ENCODE assay signal across 22 cellular contexts in genomic region chr12:30507576-30507975, GRCh38.
A peak's percentile ranks its signal among the peaks of the same experiment; 100 is the strongest.
DNase-seq lines count a peak whose midpoint lies in the region; ATAC-seq and TF ChIP-seq lines count a peak whose summit lies in the region.
"Had no signal": no experiment of that assay in that cellular context is flagged by ENCODE, and none has a peak within 500 bp of the region (broad histone marks: within the 10 kb centered on the region; RNA-seq: fewer than 3 reads in every experiment).

No MANE protein-coding gene starts in this region.

- no peak overlapping the region for H3K4me2 ChIP-seq in trophoblast cell (ENCODE audit: low read length)
- H3K4me2 ChIP-seq: BLaER1 had no signal

- H3K27me3 ChIP-seq in liver (ENCODE audit: control insufficient read depth in 4 of 4, insufficient read depth in 4 of 4, low read length in 3 of 4) (no peaks in the 10 kb centered on the region), trophoblast cell (ENCODE audit: insufficient read depth, low read length) (no peaks in the 10 kb centered on the region)
- H3K27me3 ChIP-seq: BLaER1 had no signal

- H3K18ac ChIP-seq in trophoblast cell (ENCODE audit: low read length): no peak overlapping the region

- 30% methylated on average over 4 of the region's 4 CpGs for WGBS in liver
- WGBS in trophoblast cell (ENCODE audit: extremely low coverage, insufficient coverage, insufficient read length): no CpG with 5 or more reads among the region's 4 CpGs

- TF ChIP-seq RAD21 in liver (IDR thresholded peaks at IDR 0.05): peak in 1 of 2 donors; percentile 3

- H3K4me1 ChIP-seq in liver (ENCODE audit: control insufficient read depth in 4 of 4, insufficient read depth in 4 of 4, low read length in 3 of 4) (peaks cover 2 to 45% (median 37%) of the 10 kb centered on the region in 4 donors), trophoblast cell (ENCODE audit: control insufficient read depth in 1 of 2, insufficient read depth in 2 of 2, low read length in 2 of 2) (no peaks in the 10 kb centered on the region)
- H3K4me1 ChIP-seq: BE2C, BLaER1 had no signal

- H4K91ac ChIP-seq in trophoblast cell (ENCODE audit: low read depth, low read length): no peak overlapping the region

- H2AK5ac ChIP-seq in trophoblast cell (ENCODE audit: low read length): no peak overlapping the region

- peak; percentile 61 for ATAC-seq in left lobe of liver
- no peak for ATAC-seq in GM18517 (IDR thresholded peaks at IDR 0.05; ENCODE audit: unreplicated experiment)
- ATAC-seq in GM18861 (IDR thresholded peaks at IDR 0.05; ENCODE audit: unreplicated experiment): no peak

- no peaks in the 10 kb centered on the region for H3K79me1 ChIP-seq in trophoblast cell (ENCODE audit: low read length)

- H3K27ac ChIP-seq in liver (ENCODE audit: low read depth in 1 of 2, low read length in 2 of 2): peak overlapping the region in 1 of 2 donors; percentile 80
- no peak overlapping the region for H3K27ac ChIP-seq in trophoblast cell (ENCODE audit: low read depth, low read length)
- H3K27ac ChIP-seq: 22Rv1, BLaER1 had no signal

- no peak overlapping the region for H3K14ac ChIP-seq in trophoblast cell (ENCODE audit: low read length)

- H3K9me3 ChIP-seq in liver (ENCODE audit: control insufficient read depth in 4 of 4, low read length in 3 of 4): no peaks in the 10 kb centered on the region
- H3K9me3 ChIP-seq in trophoblast cell (ENCODE audit: insufficient read depth, low read depth, low read length): no peaks in the 10 kb centered on the region
- H3K9me3 ChIP-seq: BE2C, BLaER1 had no signal

- peak; percentile 50 for DNase-seq in left lobe of liver (ENCODE audit: low spot score)
- DNase-seq in trophoblast cell: no peak
- DNase-seq in occipital lobe (lab: John Stamatoyannopoulos, UW): no peak
- DNase-seq: ACHN; BE2C; C1 segment of cervical spinal cord; CD4-positive, alpha-beta memory T cell; CD4-positive, CD25-positive, alpha-beta regulatory T cell; CD8-positive, alpha-beta memory T cell; COR-L47; DMS 273 treated with DMSO at 0.1 percent for 48 hours; DMS153; DMS53; DMS79; DND-41; EL; GDM1 had no signal

- H3K23ac ChIP-seq in trophoblast cell (ENCODE audit: low read length): no peak overlapping the region

- no peaks in the 10 kb centered on the region for H3K79me2 ChIP-seq in trophoblast cell (ENCODE audit: control insufficient read depth, insufficient read depth, low read length, poor library complexity)

- no peak overlapping the region for H4K8ac ChIP-seq in trophoblast cell (ENCODE audit: low read depth, low read length)

- H3K4me3 ChIP-seq in liver (ENCODE audit: low read depth in 1 of 3, low read length in 3 of 3) (peak overlapping the region in 1 of 3 donors; percentile 27), trophoblast cell (ENCODE audit: low read depth, low read length) (no peak overlapping the region)
- H3K4me3 ChIP-seq: BLaER1 had no signal

- no peaks in the 10 kb centered on the region for H3K36me3 ChIP-seq in liver (ENCODE audit: control insufficient read depth in 4 of 4, insufficient read depth in 3 of 4, low read depth in 1 of 4, low read length in 3 of 4)
- no peaks in the 10 kb centered on the region for H3K36me3 ChIP-seq in trophoblast cell (ENCODE audit: control insufficient read depth in 1 of 2, insufficient read depth in 2 of 2, low read length in 2 of 2)
- H3K36me3 ChIP-seq: BE2C, BLaER1 had no signal

- no peak overlapping the region for H3K4ac ChIP-seq in trophoblast cell (ENCODE audit: low read depth, low read length)

- TF ChIP-seq CTCF in liver (IDR thresholded peaks at IDR 0.05; ENCODE audit: low read depth, low read length, missing input control): no peak

- H2BK120ac ChIP-seq in trophoblast cell (ENCODE audit: insufficient read depth, low read length, poor library complexity): no peak overlapping the region

- H2AFZ ChIP-seq in trophoblast cell (ENCODE audit: insufficient read depth, low read length, poor library complexity): no peak overlapping the region

- H4K12ac ChIP-seq in trophoblast cell (ENCODE audit: low read depth, low read length): no peak overlapping the region

- H2BK12ac ChIP-seq in trophoblast cell (ENCODE audit: low read length): peak overlapping the region; percentile 35

- no peak overlapping the region for H2BK5ac ChIP-seq in trophoblast cell (ENCODE audit: low read depth, low read length, poor library complexity)

- no peak overlapping the region for H3K9ac ChIP-seq in liver (ENCODE audit: low read depth in 1 of 2, low read length in 2 of 2)
- no peak overlapping the region for H3K9ac ChIP-seq in trophoblast cell (ENCODE audit: low read length)
- H3K9ac ChIP-seq: BLaER1 had no signal

TF ChIP-seq in liver, 16 proteins besides CTCF, POLR2A, EP300 and RAD21:
- TF ChIP-seq RXRA (IDR thresholded peaks at IDR 0.05) (no peak), EGR1 (IDR thresholded peaks at IDR 0.05; ENCODE audit: low read depth in 2 of 2) (no peak), FOXA2 (IDR thresholded peaks at IDR 0.05) (no peak), TAF1 (conservative IDR thresholded peaks at IDR 0.05) (no peak), YY1 (IDR thresholded peaks at IDR 0.05) (no peak), SP1 (IDR thresholded peaks at IDR 0.05) (peak; percentile 31), GABPA (IDR thresholded peaks at IDR 0.05 in 1 of 2, conservative IDR thresholded peaks at IDR 0.05 in 1 of 2) (no peak), NR2F2 (IDR thresholded peaks at IDR 0.05) (no peak), HNF4A (conservative IDR thresholded peaks at IDR 0.05) (peak; percentile 37 to 62), REST (IDR thresholded peaks at IDR 0.05) (no peak), HNF4G (IDR thresholded peaks at IDR 0.05) (no peak)
